ENCODE assay signal across 8 cellular contexts in genomic region chr6:41895300-41896233, GRCh38. TPM values are rescaled to one million over a fixed set of nuclear protein-coding genes. Genes with fewer than 3 reads are reported as not detected.
DNase-seq lines count a peak whose midpoint lies in the region; ATAC-seq and TF ChIP-seq lines count a peak whose summit lies in the region.

Gene USP49 (minus strand): TSS chr6:41895375. CDS start chr6:41806983, 88,392 bp downstream.

- TF ChIP-seq CTCF in LNCaP clone FGC (IDR thresholded peaks at IDR 0.05; ENCODE audit: control insufficient read depth, extremely low read depth, insufficient read depth) (no peak), neural cell (IDR thresholded peaks at IDR 0.05; ENCODE audit: poor library complexity, severe bottlenecking) (peak; percentile 19)

- H3K36me3 ChIP-seq in neural cell (ENCODE audit: insufficient read depth, low read length): no peaks in the 10 kb centered on the region

- no peaks in the 10 kb centered on the region for H3K9me3 Mint-ChIP-seq in activated T-helper 17 cell treated with anti-CD3 and anti-CD28 coated beads, Interleukin-2, amount 50 U/mL, for 72 hours
- H3K9me3 Mint-ChIP-seq in stimulated activated naive CD8-positive, alpha-beta T cell treated with anti-CD3 and anti-CD28 coated beads, Interleukin-15, amount 100 ng/mL, for 72 hours: no peaks in the 10 kb centered on the region

- TF ChIP-seq EP300 in neural cell (conservative IDR thresholded peaks at IDR 0.05; ENCODE audit: poor library complexity, severe bottlenecking): peak; percentile 67

- H3K9me2 ChIP-seq in neural cell (ENCODE audit: insufficient read depth, low read length): no peaks in the 10 kb centered on the region

- peak within 1 kb of the TSS; percentile 93 for H3K27ac Mint-ChIP-seq in activated T-helper 17 cell treated with anti-CD3 and anti-CD28 coated beads, Interleukin-2, amount 50 U/mL, for 72 hours
- peak within 1 kb of the TSS; percentile 95 to 98 for H3K27ac Mint-ChIP-seq in stimulated activated naive CD8-positive, alpha-beta T cell treated with anti-CD3 and anti-CD28 coated beads, Interleukin-15, amount 100 ng/mL, for 72 hours

- H3K27me3 ChIP-seq in neural cell (ENCODE audit: insufficient read depth, low read depth, low read length): no peaks in the 10 kb centered on the region

- no peaks in the 10 kb centered on the region for H3K27me3 Mint-ChIP-seq in activated T-helper 17 cell treated with anti-CD3 and anti-CD28 coated beads, Interleukin-2, amount 50 U/mL, for 72 hours
- no peaks in the 10 kb centered on the region for H3K27me3 Mint-ChIP-seq in stimulated activated naive CD8-positive, alpha-beta T cell treated with anti-CD3 and anti-CD28 coated beads, Interleukin-15, amount 100 ng/mL, for 72 hours

- H3K79me2 ChIP-seq in neural cell (replicated peaks; ENCODE audit: insufficient read depth, low read length): peaks cover 27% of the 10 kb centered on the region

- H3F3A ChIP-seq in neural cell (ENCODE audit: insufficient read depth, low read length, poor library complexity, severe bottlenecking): peaks cover 6% of the 10 kb centered on the region

- H3K9me3 ChIP-seq in neural cell (ENCODE audit: low read length): no peaks in the 10 kb centered on the region

- peak within 1 kb of the TSS; percentile 92 for H2AFZ ChIP-seq in neural cell (ENCODE audit: low read depth, low read length)

- no peak for TF ChIP-seq RAD21 in neural cell (conservative IDR thresholded peaks at IDR 0.05)

- no peaks in the 10 kb centered on the region for H4K20me1 ChIP-seq in neural cell (ENCODE audit: insufficient read depth)

- peak within 1 kb of the TSS; percentile 97 for H3K4me2 ChIP-seq in neural cell (ENCODE audit: low read length)

- H3K36me3 Mint-ChIP-seq in activated T-helper 17 cell treated with anti-CD3 and anti-CD28 coated beads, Interleukin-2, amount 50 U/mL, for 72 hours (ENCODE audit: low read depth): peaks cover 7% of the 10 kb centered on the region

- H3K4me3 Mint-ChIP-seq in activated T-helper 17 cell treated with anti-CD3 and anti-CD28 coated beads, Interleukin-2, amount 50 U/mL, for 72 hours: no peak within 1 kb of the TSS
- H3K4me3 Mint-ChIP-seq in stimulated activated naive CD8-positive, alpha-beta T cell treated with anti-CD3 and anti-CD28 coated beads, Interleukin-15, amount 100 ng/mL, for 72 hours: no peak within 1 kb of the TSS

- H3K9ac ChIP-seq in neural cell (ENCODE audit: low read length): peak within 1 kb of the TSS; percentile 86

- H3K4me1 Mint-ChIP-seq in activated T-helper 17 cell treated with anti-CD3 and anti-CD28 coated beads, Interleukin-2, amount 50 U/mL, for 72 hours: peaks cover 10% of the 10 kb centered on the region
- peaks cover 15% of the 10 kb centered on the region for H3K4me1 Mint-ChIP-seq in stimulated activated naive CD8-positive, alpha-beta T cell treated with anti-CD3 and anti-CD28 coated beads, Interleukin-15, amount 100 ng/mL, for 72 hours

- peak within 1 kb of the TSS; percentile 94 for H3K27ac ChIP-seq in neural cell (ENCODE audit: low read length)

- DNase-seq in ELF-1 (ENCODE audit: low read depth, low spot score) (peak; percentile 94), H4 (ENCODE audit: low spot score) (peak; percentile 81), LNCaP clone FGC (ENCODE audit: low read depth) (peak; percentile 28), RPMI7951 (ENCODE audit: low read depth) (peak; percentile 73), fibroblast of the conjunctiva (ENCODE audit: low read depth) (peak; percentile 69)
- peak; percentile 88 to 89 for DNase-seq in stimulated activated naive CD8-positive, alpha-beta T cell treated with anti-CD3 and anti-CD28 coated beads, Interleukin-15, amount 100 ng/mL, for 72 hours

- peak; percentile 96 for ATAC-seq in activated T-helper 17 cell treated with anti-CD3 and anti-CD28 coated beads, Interleukin-2, amount 50 U/mL, for 72 hours (replicated peaks)
- peak; percentile 94 for ATAC-seq in stimulated activated naive CD8-positive, alpha-beta T cell treated with anti-CD3 and anti-CD28 coated beads, Interleukin-15, amount 100 ng/mL, for 72 hours

- peak within 1 kb of the TSS; percentile 84 for H3K4me3 ChIP-seq in LNCaP clone FGC (ENCODE audit: low read depth, low read length)
- H3K4me3 ChIP-seq in neural cell (ENCODE audit: low read length): peak within 1 kb of the TSS; percentile 81

TF ChIP-seq in neural cell, 6 proteins besides CTCF, POLR2A, EP300 and RAD21:
- peak; percentile 51 for TF ChIP-seq TAF1 (IDR thresholded peaks at IDR 0.05; ENCODE audit: low read depth)
- TF ChIP-seq MXI1 (conservative IDR thresholded peaks at IDR 0.05; ENCODE audit: poor library complexity, severe bottlenecking): peak; percentile 76
- TF ChIP-seq POLR2AphosphoS5 (IDR thresholded peaks at IDR 0.05): no peak
- TF ChIP-seq SMC3 (conservative IDR thresholded peaks at IDR 0.05; ENCODE audit: poor library complexity): peak; percentile 32
- TF ChIP-seq REST (IDR thresholded peaks at IDR 0.05; ENCODE audit: borderline replicate concordance): peak; percentile 48
- no peak for TF ChIP-seq EZH2 (IDR thresholded peaks at IDR 0.05; ENCODE audit: borderline replicate concordance, insufficient read depth, low read length, poor library complexity, severe bottlenecking)
TF ChIP-seq in neural cell: peak in this region for 4.

RNA-seq across cellular contexts. Expression of gene USP49, which starts in this region (rescaled TPM):
- 1.4 and 1.8 TPM in 2 replicates for total RNA-seq in H4 (2014; rRNA removed; shearing (Covaris generic))
- 0.60 and 1.3 TPM in 2 replicates for total RNA-seq in RPMI7951 (2014; rRNA removed; shearing (Covaris generic))
- 10 to 100 TPM in 1 of 2 donors, 1 to 10 TPM in 1; 8.0 to 12.0 TPM for total RNA-seq in activated T-helper 17 cell treated with anti-CD3 and anti-CD28 coated beads, Interleukin-2, amount 50 U/mL, for 72 hours
- 23.5 and 24.2 TPM in 2 replicates for polyA plus RNA-seq in neural cell
- polyA minus RNA-seq in neural cell: 39.7 and 48.5 TPM in 2 replicates

Comparison
In these comparisons a context has a peak if more than half of its experiments do, and no peak if none do; other contexts are left out.
1. Peak in every context shown above with its lines: DNase-seq, ATAC-seq, H3K4me3 ChIP-seq and H3K27ac ChIP-seq.
2. DNase-seq: peak in every context shown above with its lines; median percentile 94 in ELF-1; 88 in stimulated activated naive CD8-positive, alpha-beta T cell treated with anti-CD3 and anti-CD28 coated beads, Interleukin-15, amount 100 ng/mL, for 72 hours; 81 in H4; 73 in RPMI7951; 69 in fibroblast of the conjunctiva; 28 in LNCaP clone FGC.